In genomic region chr14:77320238-77320935, GRCh38 we compare ENCODE assay signal across 8 cellular contexts. TPM values are rescaled to one million over a fixed set of nuclear protein-coding genes. Genes with fewer than 3 reads are reported as not detected.
DNase-seq lines count a peak whose midpoint lies in the region; ATAC-seq and TF ChIP-seq lines count a peak whose summit lies in the region.

Gene POMT2 (minus strand): TSS chr14:77320883. CDS start chr14:77320681, 202 bp downstream.

- H3K27me3 Mint-ChIP-seq in type B pancreatic cell = no peaks in the 10 kb centered on the region

- H3K36me3 Mint-ChIP-seq in type B pancreatic cell = no peaks in the 10 kb centered on the region

- ATAC-seq in HG02642 (IDR thresholded peaks at IDR 0.05; ENCODE audit: poor library complexity, unreplicated experiment) = peak; percentile 70

- H3K9me3 Mint-ChIP-seq in type B pancreatic cell = no peaks in the 10 kb centered on the region

- peaks cover 30% of the 10 kb centered on the region for H3K4me1 Mint-ChIP-seq in type B pancreatic cell (ENCODE audit: unreplicated experiment)

- H3K36me3 ChIP-seq in adipocyte (ENCODE audit: control insufficient read depth, insufficient read depth, low read length, severe bottlenecking) (no peaks in the 10 kb centered on the region), cardiac muscle cell (no peaks in the 10 kb centered on the region)

- peak within 1 kb of the TSS; percentile 98 for H3K4me3 Mint-ChIP-seq in type B pancreatic cell

- H3K9ac ChIP-seq in adipocyte (ENCODE audit: low read length) = peak within 1 kb of the TSS; percentile 94

- H3K9me3 ChIP-seq in adipocyte (ENCODE audit: control insufficient read depth, low read length) (no peaks in the 10 kb centered on the region), cardiac muscle cell (ENCODE audit: low read depth) (no peaks in the 10 kb centered on the region)

- TF ChIP-seq CTCF in GM12873 (IDR thresholded peaks at IDR 0.05; ENCODE audit: insufficient read depth, low read depth, low read length, missing control alignments) (peak; percentile 35), cardiac muscle cell (IDR thresholded peaks at IDR 0.05; ENCODE audit: low read depth, low read length) (peak; percentile 17), type B pancreatic cell (conservative IDR thresholded peaks at IDR 0.05) (peak; percentile 77)

- H3K27ac Mint-ChIP-seq in type B pancreatic cell = peak within 1 kb of the TSS; percentile 100

- H3K4me3 ChIP-seq in adipocyte (ENCODE audit: low read length) (peak within 1 kb of the TSS; percentile 94), cardiac muscle cell (peak within 1 kb of the TSS; percentile 46)

- H3K27me3 ChIP-seq in adipocyte (replicated peaks; ENCODE audit: control insufficient read depth, insufficient read depth, low read length) (no peaks in the 10 kb centered on the region), cardiac muscle cell (no peaks in the 10 kb centered on the region)

- H3K4me1 ChIP-seq in adipocyte (ENCODE audit: control insufficient read depth, insufficient read depth, low read length) (peaks cover 49% of the 10 kb centered on the region), cardiac muscle cell (ENCODE audit: low read depth) (peaks cover 13% of the 10 kb centered on the region)

- DNase-seq in NCI-H1105 treated with DMSO at 0.1 percent for 48 hours (lab: John Stamatoyannopoulos, UW) = peak; percentile 88
- peak; percentile 88 for DNase-seq in T follicular helper cell (ENCODE audit: low read depth)
- peak; percentile 97 for DNase-seq in adipocyte (ENCODE audit: low read depth)
- peak; percentile 92 to 96 for DNase-seq in cardiac muscle cell (ENCODE audit: low read depth in 1 of 2, low spot score in 1 of 2)
- DNase-seq in pons (ENCODE audit: low spot score) = peak; percentile 92
- peak; percentile 95 for DNase-seq in type B pancreatic cell (ENCODE audit: extremely low spot score, unreplicated experiment)

- peak within 1 kb of the TSS; percentile 80 for H3K27ac ChIP-seq in cardiac muscle cell

RNA-seq across cellular contexts. Expression of gene POMT2, which starts in this region (rescaled TPM):
- total RNA-seq in cardiac muscle cell = 29.2 and 32.1 TPM in 2 replicates
- 32.3 and 40.8 TPM in 2 replicates for polyA plus RNA-seq in cardiac muscle cell
- total RNA-seq in type B pancreatic cell (ENCODE audit: low replicate concordance) = 45.4 and 51.5 TPM in 2 replicates

Comparison
In these comparisons a context has a peak if more than half of its experiments do, and no peak if none do; other contexts are left out.
1. Peak in every context shown above with its lines: DNase-seq, ATAC-seq, H3K4me3 ChIP-seq and H3K27ac ChIP-seq.
2. CTCF ChIP-seq: peak in every context shown above with its lines; median percentile 77 in type B pancreatic cell; 35 in GM12873; 17 in cardiac muscle cell.